Comparison of ENCODE assay signal across 8 cellular contexts in genomic region chr1:114282751-114283403, GRCh38.
A peak's percentile ranks its signal among the peaks of the same experiment; 100 is the strongest.
DNase-seq lines count a peak whose midpoint lies in the region; ATAC-seq and TF ChIP-seq lines count a peak whose summit lies in the region.

No MANE protein-coding gene starts in this region.

- H3K4me3 ChIP-seq in adipocyte (ENCODE audit: low read length) (no peak overlapping the region), heart right ventricle (no peak overlapping the region)

- 39 to 41% methylated on average over 7 of the region's 7 CpGs for WGBS in heart right ventricle, 2 donors

- H3K9ac ChIP-seq in adipocyte (ENCODE audit: low read length), result no peak overlapping the region

- ATAC-seq in HG02759 (IDR thresholded peaks at IDR 0.05; ENCODE audit: unreplicated experiment) (peak; percentile 91), heart right ventricle (peak; percentile 93 to 98 (median 97)), GM18519 (IDR thresholded peaks at IDR 0.05; ENCODE audit: low FRiP score, unreplicated experiment) (no peak)

- H3K27me3 ChIP-seq in adipocyte (replicated peaks; ENCODE audit: control insufficient read depth, insufficient read depth, low read length) (no peaks in the 10 kb centered on the region), heart right ventricle (peaks cover 0 to 4% (median 0%) of the 10 kb centered on the region in 7 donors)

- TF ChIP-seq CTCF in GM12874 (IDR thresholded peaks at IDR 0.05; ENCODE audit: insufficient read depth, low read depth, low read length) (peak; percentile 88), heart right ventricle (IDR thresholded peaks at IDR 0.05) (peak; percentile 78 to 93 (median 89))

- no peaks in the 10 kb centered on the region for H3K36me3 ChIP-seq in adipocyte (ENCODE audit: control insufficient read depth, insufficient read depth, low read length, severe bottlenecking)
- H3K36me3 ChIP-seq in heart right ventricle, result no peaks in the 10 kb centered on the region

- no peak overlapping the region for H3K27ac ChIP-seq in heart right ventricle

- H3K4me1 ChIP-seq in adipocyte (ENCODE audit: control insufficient read depth, insufficient read depth, low read length) (no peaks in the 10 kb centered on the region), heart right ventricle (peaks cover 0 to 3% (median 0%) of the 10 kb centered on the region in 9 donors)

- peak; percentile 12 for DNase-seq in NCI-H1436 treated with DMSO at 0.1 percent for 48 hours (lab: John Stamatoyannopoulos, UW)
- peak; percentile 63 for DNase-seq in SW480 (ENCODE audit: low spot score)
- DNase-seq in adipocyte (ENCODE audit: low read depth), result peak; percentile 94
- DNase-seq in heart right ventricle, result peak; percentile 84 to 91
- DNase-seq in renal cortical epithelial cell (ENCODE audit: low read depth), result peak; percentile 76

- H3K9me3 ChIP-seq in adipocyte (ENCODE audit: control insufficient read depth, low read length), result no peaks in the 10 kb centered on the region
- no peaks in the 10 kb centered on the region for H3K9me3 ChIP-seq in heart right ventricle

- intact Hi-C loops in heart right ventricle (cut with DNase I), result loop anchor here (1.0 to 10.0 kb wide), 10 partner anchors 176 to 451 kb away; partner anchors contain the start of gene OLFML3 (in 4 of the 10)

Comparison
In these comparisons a context has a peak if more than half of its experiments do, and no peak if none do; other contexts are left out.
1. DNase-seq: peak in every context shown above with its lines; median percentile 94 in adipocyte; 88 in heart right ventricle; 76 in renal cortical epithelial cell; 63 in SW480; 12 in NCI-H1436 treated with DMSO at 0.1 percent for 48 hours.